ENCODE assay signal across 10 cellular contexts in the genomic region with DNA sequence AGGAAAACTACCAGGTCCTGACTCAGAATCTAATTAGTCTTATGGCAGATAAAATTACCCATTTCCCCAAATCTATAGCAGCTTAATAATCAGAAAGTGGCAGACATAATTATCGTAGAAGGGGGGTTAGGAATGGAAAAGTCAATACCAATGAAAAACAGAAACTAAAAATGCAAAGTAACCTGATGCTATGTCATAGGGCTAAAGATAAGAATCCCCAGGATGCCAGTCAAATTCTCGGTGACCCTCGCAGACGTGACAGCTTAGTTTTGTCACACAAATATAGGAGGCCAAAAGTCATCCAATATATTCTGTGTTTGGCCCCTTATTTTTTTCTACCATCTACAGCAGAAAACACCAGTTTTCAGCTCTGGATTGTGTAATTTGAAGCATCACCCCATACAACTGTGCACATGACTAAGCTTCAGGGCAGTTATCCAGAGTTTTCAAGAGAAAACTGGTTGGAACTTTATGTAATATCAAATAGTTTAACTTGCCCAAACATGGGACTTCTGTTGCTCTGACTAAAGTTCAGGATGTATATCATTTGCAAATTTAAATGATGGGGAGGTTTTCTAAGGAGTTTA. TPM values are rescaled to one million over a fixed set of nuclear protein-coding genes. Genes with fewer than 3 reads are reported as not detected.
DNase-seq lines count a peak whose midpoint lies in the region; ATAC-seq, FAIRE-seq and TF ChIP-seq lines count a peak whose summit lies in the region.
"Had no signal": no experiment of that assay in that cellular context is flagged by ENCODE, and none has a peak within 500 bp of the region (broad histone marks: within the 10 kb centered on the region; RNA-seq: fewer than 3 reads in every experiment).

No MANE protein-coding gene starts in this region.

- H3K4me1 ChIP-seq in left ventricle myocardium inferior (no peaks in the 10 kb centered on the region), GM12878 (ENCODE audit: control insufficient read depth, insufficient read depth, low read length) (peaks cover 26% of the 10 kb centered on the region), upper lobe of right lung (no peaks in the 10 kb centered on the region)

- TF ChIP-seq CTCF in left ventricle myocardium inferior (IDR thresholded peaks at IDR 0.05; ENCODE audit: borderline replicate concordance) (no peak), GM12878 (IDR thresholded peaks at IDR 0.05 in 2 of 3, conservative IDR thresholded peaks at IDR 0.05 in 1 of 3; ENCODE audit: control insufficient read depth in 2 of 3, extremely low read depth in 1 of 3, insufficient read depth in 1 of 3, low read depth in 3 of 3, low read length in 3 of 3) (no peak), upper lobe of right lung (IDR thresholded peaks at IDR 0.05) (no peak), WTC11 (IDR thresholded peaks at IDR 0.05) (no peak)

- H3K27me3 ChIP-seq in left ventricle myocardium inferior (ENCODE audit: low read depth), result peaks cover 7% of the 10 kb centered on the region
- no peaks in the 10 kb centered on the region for H3K27me3 ChIP-seq in GM12878 (replicated peaks in 1 of 2; ENCODE audit: control insufficient read depth in 2 of 2, insufficient read depth in 2 of 2, low read length in 1 of 2)
- no peaks in the 10 kb centered on the region for H3K27me3 ChIP-seq in upper lobe of right lung
- H3K27me3 ChIP-seq: Peyer's patch had no signal

- FAIRE-seq in GM12878 (lab: Jason Lieb, UNC), result peak; percentile 68
- FAIRE-seq: endometrium had no signal

- H3K4me3 ChIP-seq in left ventricle myocardium inferior, result no peak overlapping the region
- H3K4me3 ChIP-seq in GM12878, result peak overlapping the region; percentile 34; the same call in 1 of the 2 replicates
- no peak overlapping the region for H3K4me3 ChIP-seq in upper lobe of right lung

- ATAC-seq in left ventricle myocardium superior (peak; percentile 39), HG03139 (IDR thresholded peaks at IDR 0.05; ENCODE audit: unreplicated experiment) (peak; percentile 34), GM12878 (peak; percentile 70), upper lobe of right lung (peak; percentile 46), WTC11 (no peak)

- H3K9ac ChIP-seq in GM12878 (ENCODE audit: control insufficient read depth, insufficient read depth, low read length), result peak overlapping the region; percentile 63

- intact Hi-C loops in left ventricle myocardium superior (cut with micrococcal nuclease) (no loop called here), left ventricle myocardium inferior (cut with micrococcal nuclease) (no loop called here), GM12878 (cut with micrococcal nuclease; ENCODE audit: unreplicated experiment) (loop anchor here (2.0 to 5.0 kb wide), 2 partner anchors 31 to 143 kb away; a partner anchor contains a TSS), upper lobe of right lung (cut with DNase I) (no loop called here)

- no peak overlapping the region for H3K27ac Mint-ChIP-seq in WTC11

- no peaks in the 10 kb centered on the region for H3K36me3 ChIP-seq in left ventricle myocardium inferior
- no peaks in the 10 kb centered on the region for H3K36me3 ChIP-seq in GM12878 (ENCODE audit: control insufficient read depth in 2 of 2, insufficient read depth in 2 of 2, low read length in 1 of 2)
- no peaks in the 10 kb centered on the region for H3K36me3 ChIP-seq in upper lobe of right lung

- no peaks in the 10 kb centered on the region for H3K27me3 Mint-ChIP-seq in WTC11 (ENCODE audit: low read depth)

- no peaks in the 10 kb centered on the region for H3K9me3 Mint-ChIP-seq in WTC11

- no peak for DNase-seq in left ventricle myocardium superior
- DNase-seq in left ventricle myocardium inferior, result no peak
- peak; percentile 59 for DNase-seq in GM12878 (ENCODE audit: low read depth, low spot score)
- DNase-seq in upper lobe of right lung, result no peak
- no peak for DNase-seq in UCSD-AML1 (lab: John Stamatoyannopoulos, UW; ENCODE audit: unreplicated experiment)
- DNase-seq in iPS-NIHi7 (ENCODE audit: extremely low spot score), result no peak
- DNase-seq in WTC11 (ENCODE audit: low spot score), result no peak

- WGBS in GM12878 (ENCODE audit: insufficient coverage, insufficient replicate concordance, low lambda C conversion rate, missing lambda C conversion rate), result 0% methylated on average over 4 of the region's 4 CpGs

- CTCF ChIA-PET in GM12878 (lab: Yijun Ruan, JAX) (interaction anchor here (0.7 to 4.1 kb wide), 15 partner anchors 8 to 248 kb away, joined by 3 to 45 read pairs (median 4); a partner anchor contains a TSS), WTC11 (lab: Charles Lee) (interaction anchor here (1.0 to 1.5 kb wide), 3 partner anchors 10 to 248 kb away, joined by 3 to 4 read pairs (median 3); no protein-coding TSS in a partner anchor)

- H3K27ac ChIP-seq in left ventricle myocardium inferior (replicated peaks) (no peak overlapping the region), GM12878 (ENCODE audit: control insufficient read depth, insufficient read depth) (peak overlapping the region; percentile 96), upper lobe of right lung (no peak overlapping the region)

- POLR2A ChIA-PET in GM12878 (lab: Charles Lee) (interaction anchor here (0.6 to 2.3 kb wide), 13 partner anchors 10 to 63 kb away, joined by 3 to 17 read pairs (median 5); a partner anchor contains a TSS), WTC11 (lab: Charles Lee) (no interaction called here)

- no peaks in the 10 kb centered on the region for H3K36me3 Mint-ChIP-seq in WTC11

- no peak for TF ChIP-seq POLR2A in GM12878 (IDR thresholded peaks at IDR 0.05; ENCODE audit: low read depth, low read length)

- peak; percentile 37 to 68; a peak in 2 of 4 replicates for TF ChIP-seq EP300 in GM12878 (IDR thresholded peaks at IDR 0.05; ENCODE audit: borderline replicate concordance in 1 of 2, control insufficient read depth in 1 of 2, low read depth in 2 of 2, low read length in 2 of 2)

- TSS peak; percentile 75 for BruUV-seq in GM12878 (replicated peaks; lab: Mats Ljungman, UMichigan)

- H3K9me3 ChIP-seq in left ventricle myocardium inferior (replicated peaks) (no peaks in the 10 kb centered on the region), GM12878 (replicated peaks; ENCODE audit: control insufficient read depth, insufficient read depth, low read length) (no peaks in the 10 kb centered on the region; the same call in 2 of the 3 replicates), upper lobe of right lung (no peaks in the 10 kb centered on the region)
- H3K9me3 ChIP-seq: Peyer's patch had no signal

- peak overlapping the region; percentile 9 for H2AFZ ChIP-seq in GM12878 (ENCODE audit: control insufficient read depth, low read depth, low read length)

- H3K4me2 ChIP-seq in GM12878 (ENCODE audit: control insufficient read depth, insufficient read depth), result peak overlapping the region; percentile 99

- no peak overlapping the region for H3K4me3 Mint-ChIP-seq in WTC11

- in situ Hi-C loops in GM12878 (cut with MboI), result no loop called here

- H3K79me2 ChIP-seq in GM12878 (ENCODE audit: control insufficient read depth, insufficient read depth, low read length), result no peaks in the 10 kb centered on the region

- RAD21 ChIA-PET in GM12878 (lab: Charles Lee; ENCODE audit: unreplicated experiment), result interaction anchor here (0.7 to 3.0 kb wide), 18 partner anchors 11 to 145 kb away, joined by 3 to 42 read pairs (median 6); a partner anchor contains a TSS

- TF ChIP-seq RAD21 in GM12878 (IDR thresholded peaks at IDR 0.05; ENCODE audit: insufficient read depth, low read depth, low read length), result no peak

- H4K20me1 ChIP-seq in GM12878 (ENCODE audit: control insufficient read depth, insufficient read depth), result no peaks in the 10 kb centered on the region

- SMC1A ChIA-PET in GM12878 (lab: Charles Lee; ENCODE audit: uncharacterized antibody, unreplicated experiment), result interaction anchor here (0.6 to 2.5 kb wide), 23 partner anchors 8 to 545 kb away, joined by 3 to 48 read pairs (median 4); a partner anchor contains a TSS

- peaks cover 17% of the 10 kb centered on the region for H3K4me1 Mint-ChIP-seq in WTC11

TF ChIP-seq in GM12878, 131 proteins besides CTCF, POLR2A, EP300 and RAD21 (continues in another document):
- TF ChIP-seq, protein P1, sequence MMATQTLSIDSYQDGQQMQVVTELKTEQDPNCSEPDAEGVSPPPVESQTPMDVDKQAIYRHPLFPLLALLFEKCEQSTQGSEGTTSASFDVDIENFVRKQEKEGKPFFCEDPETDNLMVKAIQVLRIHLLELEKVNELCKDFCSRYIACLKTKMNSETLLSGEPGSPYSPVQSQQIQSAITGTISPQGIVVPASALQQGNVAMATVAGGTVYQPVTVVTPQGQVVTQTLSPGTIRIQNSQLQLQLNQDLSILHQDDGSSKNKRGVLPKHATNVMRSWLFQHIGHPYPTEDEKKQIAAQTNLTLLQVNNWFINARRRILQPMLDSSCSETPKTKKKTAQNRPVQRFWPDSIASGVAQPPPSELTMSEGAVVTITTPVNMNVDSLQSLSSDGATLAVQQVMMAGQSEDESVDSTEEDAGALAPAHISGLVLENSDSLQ (IDR thresholded peaks at IDR 0.05), result peak; percentile 92

TF ChIP-seq in WTC11, 78 proteins besides CTCF, POLR2A, EP300 and RAD21 (continues in another document):
- TF ChIP-seq JAZF1 (CRISPR knock-in tag; IDR thresholded peaks at IDR 0.05) (no peak), TCF7 (CRISPR knock-in tag; IDR thresholded peaks at IDR 0.05; ENCODE audit: low read depth) (no peak)

RNA-seq across cellular contexts. Expression of a gene that starts 30.9 kb away (rescaled TPM):
- total RNA-seq in left ventricle myocardium superior (not detected), left ventricle myocardium inferior (not detected), GM12878 (2014; rRNA removed) (0.28 and 0.33 TPM in 2 replicates), GM12878 (2014; rRNA removed; fragmentation: Illumina TruSeq; extraction: Trizol) (0.55 and 0.76 TPM in 2 replicates), GM12878 (2021) (0.43 and 0.62 TPM in 2 replicates), upper lobe of right lung (3.1 TPM), WTC11 (2021) (0.15 to 0.27 TPM (median 0.18 TPM) in 3 replicates)
- 7.9 and 10.8 TPM in 2 replicates for total RNA-seq in GM12878 (2013; cell fraction: nucleolus; rRNA removed)
- 0.50 TPM for polyA plus RNA-seq in GM12878 (2011; ENCODE audit: low read depth)
- polyA plus RNA-seq in GM12878 (2011; rRNA removed) (2.9 and 4.9 TPM in 2 replicates), GM12878 (2014; fragmentation: Illumina TruSeq; extraction: Trizol) (0.57 and 0.74 TPM in 2 replicates), GM12878 (2014; fragmentation: Nextera tagmentation; extraction: Ambion mirVana) (under 1 TPM; 0.35 to 0.40 TPM), GM12878 (2014; rRNA removed) (0.56 and 0.69 TPM in 2 replicates), GM12878 (2016; fragmentation: Nextera tagmentation; extraction: Ambion mirVana) (under 1 TPM; 0.33 to 0.52 TPM)
- 0.93 and 1.3 TPM in 2 replicates for polyA plus RNA-seq in GM12878 (2011; cell fraction: cytosol; rRNA removed)
- 2.8 and 3.9 TPM in 2 replicates for polyA plus RNA-seq in GM12878 (2011; cell fraction: nucleus; rRNA removed)
- 0.58 and 0.88 TPM in 2 replicates for polyA plus RNA-seq in GM12878 (2012)
- polyA minus RNA-seq in GM12878 (2011; rRNA and poly(A)+ RNA removed), result 2.1 TPM in 2 replicates
- 1.2 TPM in 2 replicates for polyA minus RNA-seq in GM12878 (2011; cell fraction: cytosol; rRNA and poly(A)+ RNA removed)
- polyA minus RNA-seq in GM12878 (2011; cell fraction: nucleus; rRNA and poly(A)+ RNA removed), result 3.5 and 8.0 TPM in 2 replicates
